Comparison of ENCODE assay signal across 8 cellular contexts in the genomic region with DNA sequence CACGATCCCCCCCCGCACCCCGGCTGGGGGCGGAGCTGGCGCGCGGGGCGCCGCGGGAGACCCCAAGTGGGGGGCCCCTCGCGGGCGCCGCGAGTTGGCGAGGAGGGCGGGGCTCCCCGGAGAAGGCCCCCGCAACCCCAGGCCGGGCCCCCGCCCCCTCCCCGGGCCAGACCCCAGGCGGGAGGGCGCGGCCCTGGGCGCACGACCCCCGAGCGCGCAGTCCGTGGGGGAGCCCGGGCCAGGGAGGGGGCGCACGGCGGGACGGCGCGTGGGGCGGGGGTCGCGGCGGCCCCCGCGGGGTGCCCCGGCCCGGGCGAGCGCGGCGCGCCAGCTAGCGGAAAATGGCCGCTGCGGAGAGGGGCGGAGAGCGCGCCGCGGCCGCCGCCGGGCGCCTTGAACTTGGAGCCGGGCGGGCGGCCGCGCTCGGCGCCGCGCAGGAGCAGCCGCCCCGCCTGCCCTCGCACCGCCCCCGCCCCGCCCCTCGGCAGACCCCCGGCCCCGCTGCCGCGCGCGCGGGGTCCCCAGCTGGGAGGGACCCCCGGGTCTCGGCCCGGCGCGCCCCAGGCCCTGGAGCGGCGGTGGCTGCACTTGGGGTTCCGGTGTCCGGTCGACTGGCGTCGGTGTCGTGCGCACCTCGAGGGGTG. TPM values are rescaled to one million over a fixed set of nuclear protein-coding genes. Genes with fewer than 3 reads are reported as not detected.
A peak's percentile ranks its signal among the peaks of the same experiment; 100 is the strongest.
DNase-seq lines count a peak whose midpoint lies in the region; ATAC-seq and TF ChIP-seq lines count a peak whose summit lies in the region.

No MANE protein-coding gene starts in this region.

- H3K9ac ChIP-seq in colonic mucosa (ENCODE audit: low read depth in 2 of 2, low read length in 2 of 2): peak overlapping the region; percentile 84 to 92
- peak overlapping the region; percentile 82 for H3K9ac ChIP-seq in mucosa of stomach (ENCODE audit: low read length)

- TF ChIP-seq CTCF in colonic mucosa (IDR thresholded peaks at IDR 0.05): no peak

- H3K4me3 ChIP-seq in colonic mucosa (peak overlapping the region; percentile 83), mucosa of stomach (ENCODE audit: low read length) (peak overlapping the region; percentile 35)

- peak; percentile 13 for TF ChIP-seq POLR2A in GM19099 (IDR thresholded peaks at IDR 0.05; ENCODE audit: extremely low read depth, insufficient read length, low read depth)

- H3K4me1 ChIP-seq in colonic mucosa (peaks cover 7% of the 10 kb centered on the region), mucosa of stomach (ENCODE audit: control insufficient read depth, insufficient read depth, low read length) (peaks cover 20% of the 10 kb centered on the region)

- H3K9me3 ChIP-seq in colonic mucosa (no peaks in the 10 kb centered on the region), mucosa of stomach (ENCODE audit: control insufficient read depth, low read length) (no peaks in the 10 kb centered on the region)

- H3K27me3 ChIP-seq in colonic mucosa (no peaks in the 10 kb centered on the region), mucosa of stomach (ENCODE audit: control insufficient read depth, insufficient read depth, low read length) (no peaks in the 10 kb centered on the region)

- ATAC-seq in SK-N-SH treated with all-trans-retinoic acid at 6 μM for 48 hours (peak; percentile 35), GM19023 (IDR thresholded peaks at IDR 0.05; ENCODE audit: unreplicated experiment) (no peak), GM18858 (IDR thresholded peaks at IDR 0.05; ENCODE audit: unreplicated experiment) (no peak)

- DNase-seq in AG08396 (ENCODE audit: low spot score) (peak; percentile 79), colonic mucosa (no peak), NCI-H1436 treated with DMSO at 0.1 percent for 48 hours (lab: John Stamatoyannopoulos, UW) (no peak)

- intact Hi-C loops in colonic mucosa (cut with DNase I): no loop called here

- peak overlapping the region; percentile 91 for H3K27ac ChIP-seq in colonic mucosa

- H3K36me3 ChIP-seq in colonic mucosa (no peaks in the 10 kb centered on the region), mucosa of stomach (ENCODE audit: control insufficient read depth, insufficient read depth, low read length) (no peaks in the 10 kb centered on the region)

TF ChIP-seq in SK-N-SH treated with all-trans-retinoic acid at 6 μM for 48 hours, 23 proteins besides CTCF, POLR2A, EP300 and RAD21:
- TF ChIP-seq ISL1 (CRISPR knock-in tag; IDR thresholded peaks at IDR 0.05) (no peak), GLIS3 (CRISPR knock-in tag; IDR thresholded peaks at IDR 0.05) (no peak)

RNA-seq across cellular contexts. Expression of a gene that starts 6.4 kb away (rescaled TPM):
- total RNA-seq in colonic mucosa: 10 to 100 TPM; 42.0 to 71.3 TPM
